In genomic region chr20:59783020-59784010, GRCh38 we compare ENCODE assay signal across 8 cellular contexts.
DNase-seq lines count a peak whose midpoint lies in the region; ATAC-seq lines count a peak whose summit lies in the region.

No MANE protein-coding gene starts in this region.

- H3K4me1 Mint-ChIP-seq in activated T-cell treated with anti-CD3 and anti-CD28 coated beads, Interleukin-2, amount 50 U/mL, for 24 hours (ENCODE audit: low read depth): no peaks in the 10 kb centered on the region

- H3K4me3 Mint-ChIP-seq in activated T-cell treated with anti-CD3 and anti-CD28 coated beads, Interleukin-2, amount 50 U/mL, for 24 hours: no peak overlapping the region

- peak; percentile 71 for DNase-seq in COLO668 (lab: John Stamatoyannopoulos, UW; ENCODE audit: unreplicated experiment)
- DNase-seq in GM19240 (ENCODE audit: insufficient read length, low spot score): peak; percentile 73
- peak; percentile 69 for DNase-seq in NCI-H2196 (lab: John Stamatoyannopoulos, UW; ENCODE audit: unreplicated experiment)
- DNase-seq in activated T-cell treated with anti-CD3 and anti-CD28 coated beads, Interleukin-2, amount 50 U/mL, for 24 hours: peak; percentile 41
- peak; percentile 74 for DNase-seq in Right ventricle myocardium superior
- DNase-seq in putamen (ENCODE audit: low spot score): peak; percentile 73
- DNase-seq in H4 (ENCODE audit: low spot score): no peak

- intact Hi-C loops in Right ventricle myocardium superior (cut with DNase I): loop anchor here (2.0 kb wide), 1 partner anchor 65 kb away; no protein-coding TSS in a partner anchor

- H3K9me3 Mint-ChIP-seq in activated T-cell treated with anti-CD3 and anti-CD28 coated beads, Interleukin-2, amount 50 U/mL, for 24 hours: no peaks in the 10 kb centered on the region

- no peak overlapping the region for H3K27ac Mint-ChIP-seq in activated T-cell treated with anti-CD3 and anti-CD28 coated beads, Interleukin-2, amount 50 U/mL, for 24 hours

- no peaks in the 10 kb centered on the region for H3K36me3 Mint-ChIP-seq in activated T-cell treated with anti-CD3 and anti-CD28 coated beads, Interleukin-2, amount 50 U/mL, for 24 hours (ENCODE audit: low read depth)

- ATAC-seq in Right ventricle myocardium superior (ENCODE audit: poor library complexity) (peak; percentile 76), GM18517 (IDR thresholded peaks at IDR 0.05; ENCODE audit: unreplicated experiment) (no peak)

- peaks cover 16% of the 10 kb centered on the region for H3K27me3 Mint-ChIP-seq in activated T-cell treated with anti-CD3 and anti-CD28 coated beads, Interleukin-2, amount 50 U/mL, for 24 hours
